In the genomic region with DNA sequence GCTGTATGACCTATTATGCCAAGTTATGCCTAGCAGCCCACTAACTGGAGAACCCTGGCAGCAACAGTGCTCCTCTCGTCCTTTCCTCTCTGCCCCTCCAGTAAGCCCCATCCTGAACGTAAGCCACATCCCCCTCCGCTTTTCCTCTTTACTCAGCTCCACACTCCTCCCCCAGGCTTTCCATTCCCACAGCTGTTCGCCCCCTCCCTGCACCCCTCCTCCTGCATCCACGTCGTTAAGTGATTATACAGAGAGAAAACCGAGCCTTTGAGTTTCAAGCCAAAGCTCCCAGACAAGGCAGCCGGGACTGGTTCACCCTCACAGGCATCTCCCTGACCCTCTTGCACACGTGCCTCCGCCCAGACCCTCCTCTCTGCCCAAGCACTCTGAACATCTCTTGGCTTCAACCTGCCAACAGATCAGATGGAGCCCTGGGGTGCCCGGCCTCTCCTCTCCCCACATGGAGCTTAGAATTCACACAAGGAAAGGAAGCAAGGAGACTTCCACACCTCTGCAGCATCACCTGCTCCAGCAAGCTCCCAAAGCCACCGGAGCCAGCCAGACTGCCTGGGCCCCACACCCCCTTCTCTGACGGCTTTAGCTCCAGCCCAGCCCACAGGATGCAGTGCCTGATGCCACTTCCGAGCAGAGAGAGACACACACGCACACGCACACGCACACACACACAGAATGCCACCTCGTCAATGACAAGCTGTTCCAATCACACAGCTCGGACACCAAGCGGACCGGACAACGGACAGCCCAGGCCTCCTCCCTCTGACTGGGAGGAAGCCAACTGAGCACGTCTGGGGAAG, we compare ENCODE assay signal across 19 cellular contexts.
A peak's percentile ranks its signal among the peaks of the same experiment; 100 is the strongest.
DNase-seq lines count a peak whose midpoint lies in the region; ATAC-seq, FAIRE-seq and TF ChIP-seq lines count a peak whose summit lies in the region.
"Had no signal": no experiment of that assay in that cellular context is flagged by ENCODE, and none has a peak within 500 bp of the region (broad histone marks: within the 10 kb centered on the region; RNA-seq: fewer than 3 reads in every experiment).

No MANE protein-coding gene starts in this region.

- peaks cover 7% of the 10 kb centered on the region for H3K9me3 Mint-ChIP-seq in activated CD4-positive, alpha-beta T cell treated with anti-CD3 and anti-CD28 coated beads for 36 hours (ENCODE audit: low read depth)
- H3K9me3 Mint-ChIP-seq in brain (peaks cover 0 to 9% (median 4%) of the 10 kb centered on the region in 5 experiments), neural progenitor cell (peaks cover 6% of the 10 kb centered on the region)

- H3K27me3 Mint-ChIP-seq in activated CD4-positive, alpha-beta T cell treated with anti-CD3 and anti-CD28 coated beads for 36 hours = peaks cover 48% of the 10 kb centered on the region
- H3K27me3 Mint-ChIP-seq in brain = peaks cover 53% of the 10 kb centered on the region
- H3K27me3 Mint-ChIP-seq in neural progenitor cell (ENCODE audit: insufficient read depth, low read depth) = peaks cover 27% of the 10 kb centered on the region

- H3K27ac Mint-ChIP-seq in activated CD4-positive, alpha-beta T cell treated with anti-CD3 and anti-CD28 coated beads for 36 hours = peak overlapping the region; percentile 5
- H3K27ac Mint-ChIP-seq in brain (peak overlapping the region in 4 of 5 experiments; percentile 5 to 76 (median 46)), neural progenitor cell (peak overlapping the region; percentile 33)
- H3K27ac Mint-ChIP-seq: CD4-positive, alpha-beta memory T cell had no signal

- peak overlapping the region; percentile 21 for H3K4me2 ChIP-seq in neural progenitor cell
- no peak overlapping the region for H3K4me2 ChIP-seq in HepG2 (ENCODE audit: low read depth, low read length)

- H3K27me3 ChIP-seq in neural progenitor cell (peaks cover 47% of the 10 kb centered on the region), HepG2 (ENCODE audit: control insufficient read depth in 1 of 2, insufficient read depth in 2 of 2, low read length in 2 of 2) (peaks cover 0 to 1% of the 10 kb centered on the region in 2 experiments; a peak in 2 of 5 replicates)
- H3K27me3 ChIP-seq: ovary had no signal

- H3K79me2 ChIP-seq in neural progenitor cell (ENCODE audit: low read depth) (no peaks in the 10 kb centered on the region), HepG2 (ENCODE audit: insufficient read depth, low read length) (no peaks in the 10 kb centered on the region)

- intact Hi-C loops in activated CD4-positive, alpha-beta T cell treated with anti-CD3 and anti-CD28 coated beads for 36 hours (cut with DNase I, micrococcal nuclease) = no loop called here
- intact Hi-C loops in HepG2 (cut with micrococcal nuclease; ENCODE audit: unreplicated experiment) = no loop called here

- H3F3A ChIP-seq in neural progenitor cell (ENCODE audit: low read depth) = no peaks in the 10 kb centered on the region

- H3K9ac ChIP-seq in neural progenitor cell = no peak overlapping the region
- H3K9ac ChIP-seq in HepG2 (ENCODE audit: insufficient read depth, low read depth, low read length) = no peak overlapping the region

- TF ChIP-seq POLR2A in HepG2 (IDR thresholded peaks at IDR 0.05; ENCODE audit: insufficient read depth in 1 of 2, low read depth in 2 of 2, low read length in 2 of 2) = no peak

- no peaks in the 10 kb centered on the region for H3K9me3 ChIP-seq in neural progenitor cell (ENCODE audit: low read depth)
- H3K9me3 ChIP-seq in HepG2 (ENCODE audit: low read length) = peaks cover 13% of the 10 kb centered on the region; the same call in 1 of the 2 replicates
- H3K9me3 ChIP-seq: left ventricle myocardium inferior, ovary, uterus had no signal

- H3K4me3 ChIP-seq in Jurkat, Clone E6-1 (ENCODE audit: low read length) = peak overlapping the region; percentile 33
- H3K4me3 ChIP-seq in neural progenitor cell (no peak overlapping the region), HepG2 (replicated peaks in 1 of 3; ENCODE audit: insufficient read depth in 1 of 3, low read depth in 2 of 3, low read length in 3 of 3) (no peak overlapping the region)
- H3K4me3 ChIP-seq: left ventricle myocardium inferior, ovary, uterus had no signal

- H3K4me3 Mint-ChIP-seq in activated CD4-positive, alpha-beta T cell treated with anti-CD3 and anti-CD28 coated beads for 36 hours = peak overlapping the region; percentile 21
- H3K4me3 Mint-ChIP-seq in brain (peak overlapping the region in 4 of 5 experiments; percentile 50 to 83 (median 60)), neural progenitor cell (peak overlapping the region; percentile 55)
- H3K4me3 Mint-ChIP-seq: CD4-positive, alpha-beta memory T cell had no signal

- POLR2A ChIA-PET in activated CD4-positive, alpha-beta T cell treated with anti-CD3 and anti-CD28 coated beads for 36 hours (lab: Charles Lee) = no interaction called here
- POLR2A ChIA-PET in HepG2 (lab: Yijun Ruan, JAX) = no interaction called here

- peak; percentile 52 for DNase-seq in activated CD4-positive, alpha-beta T cell treated with anti-CD3 and anti-CD28 coated beads for 36 hours
- no peak for DNase-seq in activated CD4-positive, alpha-beta T cell treated with anti-CD3 and anti-CD28 coated beads for 1 hour
- DNase-seq in Jurkat, Clone E6-1 (ENCODE audit: low read depth, low spot score) = peak; percentile 71
- DNase-seq in neural progenitor cell (ENCODE audit: low spot score) = peak; percentile 31
- DNase-seq in HepG2 (ENCODE audit: low spot score) = no peak
- no peak for DNase-seq in epidermal melanocyte (ENCODE audit: insufficient read length, low spot score)
- DNase-seq: activated CD4-positive, CD25-positive, alpha-beta regulatory T cell treated with anti-CD3 and anti-CD28 coated beads, Interleukin-2, amount 50 U/mL, for 72 hours; amniotic stem cell; CD4-positive, alpha-beta memory T cell; foreskin melanocyte; left ventricle myocardium inferior; NCI-H1436 treated with DMSO at 0.1 percent for 48 hours; ovary; SHP77 treated with DMSO at 0.1 percent for 48 hours; uterus had no signal

- H3K4me1 Mint-ChIP-seq in activated CD4-positive, alpha-beta T cell treated with anti-CD3 and anti-CD28 coated beads for 36 hours = peaks cover 12% of the 10 kb centered on the region
- H3K4me1 Mint-ChIP-seq in brain (peaks cover 59% of the 10 kb centered on the region), neural progenitor cell (peaks cover 38% of the 10 kb centered on the region)

- no TSS peak for BruUV-seq in HepG2 (replicated peaks; lab: Mats Ljungman, UMichigan)

- no peak for FAIRE-seq in HepG2 (lab: Jason Lieb, UNC)
- FAIRE-seq: colon had no signal

- no peak for TF ChIP-seq RAD21 in HepG2 (CRISPR knock-in tag; IDR thresholded peaks at IDR 0.05)

- in situ Hi-C loops in HepG2 (cut with HindIII; ENCODE audit: extremely low pct_ligation_motif_present, low pct_unique_long_range_greater_than_20kb) = no loop called here

- H3K36me3 ChIP-seq in neural progenitor cell (no peaks in the 10 kb centered on the region), HepG2 (replicated peaks in 1 of 2; ENCODE audit: control insufficient read depth in 1 of 2, insufficient read depth in 2 of 2, low read length in 2 of 2) (no peaks in the 10 kb centered on the region)
- H3K36me3 ChIP-seq: left ventricle myocardium inferior, ovary, uterus had no signal

- H2AFZ ChIP-seq in neural progenitor cell (replicated peaks) (no peak overlapping the region), HepG2 (ENCODE audit: low read length) (no peak overlapping the region)

- H3K36me3 Mint-ChIP-seq in activated CD4-positive, alpha-beta T cell treated with anti-CD3 and anti-CD28 coated beads for 36 hours (ENCODE audit: low read depth) = no peaks in the 10 kb centered on the region
- H3K36me3 Mint-ChIP-seq in brain (no peaks in the 10 kb centered on the region), neural progenitor cell (no peaks in the 10 kb centered on the region)
- H3K36me3 Mint-ChIP-seq: CD4-positive, alpha-beta memory T cell had no signal

- H4K20me1 ChIP-seq in neural progenitor cell (ENCODE audit: low read depth) = no peaks in the 10 kb centered on the region
- H4K20me1 ChIP-seq in HepG2 (ENCODE audit: insufficient read depth, low read length) = no peaks in the 10 kb centered on the region

- no peak overlapping the region for H3K27ac ChIP-seq in neural progenitor cell
- H3K27ac ChIP-seq in HepG2 (ENCODE audit: extremely low read length, insufficient read depth, low read length) = no peak overlapping the region
- H3K27ac ChIP-seq: left ventricle myocardium inferior, ovary, uterus had no signal

- WGBS in HepG2 (ENCODE audit: low lambda C conversion rate) = 13% methylated on average over 22 of the region's 23 CpGs

- CTCF ChIA-PET in activated CD4-positive, alpha-beta T cell treated with anti-CD3 and anti-CD28 coated beads for 36 hours (lab: Charles Lee) = interaction anchor here (0.6 to 1.2 kb wide), 4 partner anchors 8 to 16 kb away, joined by 3 to 5 read pairs (median 3); no protein-coding TSS in a partner anchor
- CTCF ChIA-PET in HepG2 (lab: Yijun Ruan, JAX; ENCODE audit: low intra/inter-chr PET ratio, low total read pairs) = no interaction called here

- no peak for TF ChIP-seq EP300 in HepG2 (IDR thresholded peaks at IDR 0.05; ENCODE audit: low read depth in 2 of 2, low read length in 2 of 2)
- TF ChIP-seq EP300 in HepG2 (CRISPR knock-in tag; IDR thresholded peaks at IDR 0.05; ENCODE audit: borderline replicate concordance) = no peak

- ATAC-seq in activated CD4-positive, alpha-beta T cell treated with anti-CD3 and anti-CD28 coated beads for 36 hours = peak; percentile 44
- no peak for ATAC-seq in HepG2
- ATAC-seq in GM21528 (IDR thresholded peaks at IDR 0.05; ENCODE audit: low FRiP score, unreplicated experiment) = no peak
- ATAC-seq: sciatic nerve had no signal

- TF ChIP-seq CTCF in brain (conservative IDR thresholded peaks at IDR 0.05) = no peak
- TF ChIP-seq CTCF in neural progenitor cell (IDR thresholded peaks at IDR 0.05) = no peak
- TF ChIP-seq CTCF in HepG2 (CRISPR knock-in tag; IDR thresholded peaks at IDR 0.05) = no peak

- H3K4me1 ChIP-seq in neural progenitor cell (peaks cover 16% of the 10 kb centered on the region), HepG2 (ENCODE audit: insufficient read depth, low read length) (no peaks in the 10 kb centered on the region)

TF ChIP-seq in HepG2, 621 proteins besides CTCF, POLR2A, EP300 and RAD21 (continues in another document):
- TF ChIP-seq JUN (CRISPR knock-in tag; IDR thresholded peaks at IDR 0.05) = no peak
- TF ChIP-seq CEBPB (IDR thresholded peaks at IDR 0.05; ENCODE audit: borderline replicate concordance, low read depth, low read length) = no peak

Comparison
In these comparisons a context has a peak if more than half of its experiments do, and no peak if none do; other contexts are left out.
1. DNase-seq: peak in activated CD4-positive, alpha-beta T cell treated with anti-CD3 and anti-CD28 coated beads for 36 hours (single experiment), Jurkat, Clone E6-1 (single experiment) and neural progenitor cell (single experiment); none in activated CD4-positive, alpha-beta T cell treated with anti-CD3 and anti-CD28 coated beads for 1 hour (single experiment), HepG2 (single experiment) and epidermal melanocyte (single experiment).
2. Peak in every context shown above with its lines, with median percentiles within 50 percentile points of each other: H3K27ac Mint-ChIP-seq and H3K4me3 Mint-ChIP-seq.